In the genomic region with DNA sequence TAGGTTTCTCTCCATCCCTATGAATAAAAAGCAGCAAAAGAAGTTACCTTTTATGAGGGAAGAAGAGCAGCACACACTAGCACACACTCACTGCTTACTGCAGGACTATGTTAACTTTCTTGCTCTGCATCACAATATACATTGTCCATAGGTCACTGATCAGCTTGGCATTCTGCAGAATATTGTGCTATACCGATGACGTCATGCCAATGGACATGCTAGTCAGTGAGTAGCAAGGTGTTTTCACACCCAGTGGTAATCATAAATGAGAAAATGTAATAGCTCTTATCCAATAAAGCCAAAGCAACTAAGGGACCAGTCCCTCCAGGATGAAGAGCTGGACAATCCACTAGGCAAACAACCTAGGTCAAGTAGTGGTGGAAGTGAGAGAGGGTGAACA, we compare ENCODE assay signal across 33 cellular contexts.
"Had no signal": no experiment of that assay in that cellular context is flagged by ENCODE, and none has a peak within 500 bp of the region (broad histone marks: within the 10 kb centered on the region; RNA-seq: fewer than 3 reads in every experiment).

No MANE protein-coding gene starts in this region.

- FAIRE-seq: endometrium, endothelial cell of umbilical vein had no signal

- DNase-seq: activated CD4-positive, alpha-beta memory T cell treated with anti-CD3 and anti-CD28 coated beads for 36 hours; activated CD4-positive, alpha-beta T cell treated with anti-CD3 and anti-CD28 coated beads for 36 hours; activated CD4-positive, alpha-beta T cell treated with anti-CD3 and anti-CD28 coated beads, Interleukin-2, amount 10 ng/mL, durations not matched to agents 24 days and 14 days; activated CD4-positive, CD25-positive, alpha-beta regulatory T cell; activated CD4-positive, CD25-positive, alpha-beta regulatory T cell treated with anti-CD3 and anti-CD28 coated beads, Interleukin-2, amount 50 U/mL, for 72 hours; activated CD8-positive, alpha-beta memory T cell treated with anti-CD3 and anti-CD28 coated beads, Interleukin-2, amount 10 ng/mL, durations not matched to agents 7 days and 5 days; activated CD8-positive, alpha-beta memory T cell treated with anti-CD3 and anti-CD28 coated beads, Interleukin-2, amount 50 U/mL, for 4 hours; activated CD8-positive, alpha-beta T cell treated with anti-CD3 and anti-CD28 coated beads, Interleukin-2, amount 10 ng/mL, durations not matched to agents 7 days and 5 days; activated effector memory CD4-positive, alpha-beta T cell treated with anti-CD3 and anti-CD28 coated beads, Interleukin-2, amount 50 U/mL, for 16 hours; activated naive CD4-positive, alpha-beta T cell treated with anti-CD3 and anti-CD28 coated beads for 36 hours; activated naive CD8-positive, alpha-beta T cell treated with anti-CD3 and anti-CD28 coated beads, Interleukin-2, amount 10 ng/mL, durations not matched to agents 7 days and 5 days; activated T-cell treated with anti-CD3 and anti-CD28 coated beads, Interleukin-2, amount 50 U/mL, for 1 hour; activated T-cell treated with anti-CD3 and anti-CD28 coated beads, Interleukin-2, amount 50 U/mL, for 48 hours; central memory CD4-positive, alpha-beta T cell; cerebellar nuclear complex; colonic mucosa; effector CD8-positive, alpha-beta T cell; esophagus squamous epithelium; foreskin melanocyte; heart right ventricle; T-helper 9 cell had no signal

- H3K27ac Mint-ChIP-seq: activated CD4-positive, alpha-beta memory T cell treated with anti-CD3 and anti-CD28 coated beads for 36 hours; activated CD4-positive, alpha-beta T cell treated with anti-CD3 and anti-CD28 coated beads for 36 hours; activated CD4-positive, alpha-beta T cell treated with anti-CD3 and anti-CD28 coated beads, Interleukin-2, amount 10 ng/mL, durations not matched to agents 24 days and 14 days; activated CD8-positive, alpha-beta memory T cell treated with anti-CD3 and anti-CD28 coated beads, Interleukin-2, amount 10 ng/mL, durations not matched to agents 7 days and 5 days; activated CD8-positive, alpha-beta T cell treated with anti-CD3 and anti-CD28 coated beads, Interleukin-2, amount 10 ng/mL, durations not matched to agents 7 days and 5 days; activated naive CD4-positive, alpha-beta T cell treated with anti-CD3 and anti-CD28 coated beads for 36 hours; activated naive CD4-positive, alpha-beta T cell treated with anti-CD3 and anti-CD28 coated beads, Interleukin-2, amount 50 U/mL, for 72 hours; activated naive CD8-positive, alpha-beta T cell treated with anti-CD3 and anti-CD28 coated beads, Interleukin-2, amount 10 ng/mL, durations not matched to agents 7 days and 5 days; activated T-helper 1 cell treated with anti-CD3 and anti-CD28 coated beads, Interleukin-12 subunit alpha, Interleukin-12 subunit beta, Interleukin-2, Interleukin-4 antibody, amounts not matched to agents 30 ng/mL and 10 ng/mL and 1 ng/mL, durations not matched to agents 14 hours and 24 hours and 36 hours; activated T-helper 2 cell treated with anti-CD3 and anti-CD28 coated beads, Interferon-gamma antibody, Interleukin-2, Interleukin-4, amounts not matched to agents 10 μg/mL and 5 μg/mL and 100 μg/mL, durations not matched to agents 14 hours and 24 hours and 36 hours; brain; T-helper 1 cell treated with Interleukin-12 subunit alpha and Interleukin-12 subunit beta and Interleukin-4 antibody, amounts not matched to agents 30 μg/mL and 1 μg/mL, for 36 hours had no signal

- H3K27ac ChIP-seq: ascending aorta, breast epithelium, cardiac muscle cell, colonic mucosa, epithelial cell of prostate, esophagus squamous epithelium, gastroesophageal sphincter had no signal

- H3K9me3 Mint-ChIP-seq: activated CD4-positive, alpha-beta memory T cell treated with anti-CD3 and anti-CD28 coated beads for 36 hours; activated CD4-positive, alpha-beta T cell treated with anti-CD3 and anti-CD28 coated beads, Interleukin-2, amount 10 ng/mL, durations not matched to agents 24 days and 14 days; activated naive CD4-positive, alpha-beta T cell treated with anti-CD3 and anti-CD28 coated beads for 36 hours; activated naive CD4-positive, alpha-beta T cell treated with anti-CD3 and anti-CD28 coated beads, Interleukin-2, amount 50 U/mL, for 72 hours; activated naive CD8-positive, alpha-beta T cell treated with anti-CD3 and anti-CD28 coated beads, Interleukin-2, amount 10 ng/mL, durations not matched to agents 7 days and 5 days; activated T-helper 1 cell treated with anti-CD3 and anti-CD28 coated beads, Interleukin-12 subunit alpha, Interleukin-12 subunit beta, Interleukin-2, Interleukin-4 antibody, amounts not matched to agents 30 ng/mL and 10 ng/mL and 1 ng/mL, durations not matched to agents 14 hours and 24 hours and 36 hours; activated T-helper 2 cell treated with anti-CD3 and anti-CD28 coated beads, Interferon-gamma antibody, Interleukin-2, Interleukin-4, amounts not matched to agents 10 μg/mL and 5 μg/mL and 100 μg/mL, durations not matched to agents 14 hours and 24 hours and 36 hours; T-helper 1 cell treated with Interleukin-12 subunit alpha and Interleukin-12 subunit beta and Interleukin-4 antibody, amounts not matched to agents 30 μg/mL and 1 μg/mL, for 36 hours had no signal

- H3K36me3 ChIP-seq: ascending aorta, breast epithelium, cardiac muscle cell, colonic mucosa, esophagus squamous epithelium, gastroesophageal sphincter, heart right ventricle had no signal

- H3K36me3 Mint-ChIP-seq: activated CD4-positive, alpha-beta memory T cell treated with anti-CD3 and anti-CD28 coated beads for 36 hours; activated CD8-positive, alpha-beta memory T cell treated with anti-CD3 and anti-CD28 coated beads, Interleukin-2, amount 10 ng/mL, durations not matched to agents 7 days and 5 days; activated naive CD4-positive, alpha-beta T cell treated with anti-CD3 and anti-CD28 coated beads, Interleukin-2, amount 50 U/mL, for 72 hours; activated naive CD8-positive, alpha-beta T cell treated with anti-CD3 and anti-CD28 coated beads, Interleukin-2, amount 10 ng/mL, durations not matched to agents 7 days and 5 days; brain had no signal

- H3K4me1 Mint-ChIP-seq: activated CD4-positive, alpha-beta T cell treated with anti-CD3 and anti-CD28 coated beads for 36 hours; activated CD4-positive, alpha-beta T cell treated with anti-CD3 and anti-CD28 coated beads, Interleukin-2, amount 10 ng/mL, durations not matched to agents 24 days and 14 days; activated CD8-positive, alpha-beta memory T cell treated with anti-CD3 and anti-CD28 coated beads, Interleukin-2, amount 10 ng/mL, durations not matched to agents 7 days and 5 days; activated naive CD8-positive, alpha-beta T cell treated with anti-CD3 and anti-CD28 coated beads, Interleukin-2, amount 10 ng/mL, durations not matched to agents 7 days and 5 days; brain had no signal

- ATAC-seq: activated CD4-positive, alpha-beta T cell treated with anti-CD3 and anti-CD28 coated beads for 36 hours; activated CD8-positive, alpha-beta memory T cell treated with anti-CD3 and anti-CD28 coated beads, Interleukin-2, amount 10 ng/mL, durations not matched to agents 7 days and 5 days; activated CD8-positive, alpha-beta T cell treated with anti-CD3 and anti-CD28 coated beads, Interleukin-2, amount 10 ng/mL, durations not matched to agents 7 days and 5 days; activated naive CD4-positive, alpha-beta T cell treated with anti-CD3 and anti-CD28 coated beads, Interleukin-2, amount 50 U/mL, for 72 hours; gastroesophageal sphincter; heart right ventricle had no signal

- H3K9me3 ChIP-seq: ascending aorta, breast epithelium, colonic mucosa, esophagus squamous epithelium, gastroesophageal sphincter, heart right ventricle had no signal

- H3K4me3 ChIP-seq: ascending aorta, breast epithelium, cardiac muscle cell, colonic mucosa, esophagus squamous epithelium, gastroesophageal sphincter, heart right ventricle had no signal

- H3K4me1 ChIP-seq: ascending aorta, breast epithelium, colonic mucosa, esophagus squamous epithelium, gastroesophageal sphincter had no signal

- H3K27me3 Mint-ChIP-seq: activated CD4-positive, alpha-beta T cell treated with anti-CD3 and anti-CD28 coated beads for 36 hours had no signal

- H3K27me3 ChIP-seq: ascending aorta, breast epithelium, cardiac muscle cell, colonic mucosa, esophagus squamous epithelium, gastroesophageal sphincter, heart right ventricle had no signal

- H3K4me3 Mint-ChIP-seq: activated CD4-positive, alpha-beta memory T cell treated with anti-CD3 and anti-CD28 coated beads for 36 hours; activated CD4-positive, alpha-beta T cell treated with anti-CD3 and anti-CD28 coated beads for 36 hours; activated CD4-positive, alpha-beta T cell treated with anti-CD3 and anti-CD28 coated beads, Interleukin-2, amount 10 ng/mL, durations not matched to agents 24 days and 14 days; activated CD8-positive, alpha-beta memory T cell treated with anti-CD3 and anti-CD28 coated beads, Interleukin-2, amount 10 ng/mL, durations not matched to agents 7 days and 5 days; activated CD8-positive, alpha-beta T cell treated with anti-CD3 and anti-CD28 coated beads, Interleukin-2, amount 10 ng/mL, durations not matched to agents 7 days and 5 days; activated naive CD4-positive, alpha-beta T cell treated with anti-CD3 and anti-CD28 coated beads for 36 hours; activated naive CD8-positive, alpha-beta T cell treated with anti-CD3 and anti-CD28 coated beads, Interleukin-2, amount 10 ng/mL, durations not matched to agents 7 days and 5 days; activated T-helper 1 cell treated with anti-CD3 and anti-CD28 coated beads, Interleukin-12 subunit alpha, Interleukin-12 subunit beta, Interleukin-2, Interleukin-4 antibody, amounts not matched to agents 30 ng/mL and 10 ng/mL and 1 ng/mL, durations not matched to agents 14 hours and 24 hours and 36 hours; brain; T-helper 1 cell treated with Interleukin-12 subunit alpha and Interleukin-12 subunit beta and Interleukin-4 antibody, amounts not matched to agents 30 μg/mL and 1 μg/mL, for 36 hours had no signal
